ENCODE assay signal across 8 cellular contexts in genomic region chr16:67936876-67937605, GRCh38. TPM values are rescaled to one million over a fixed set of nuclear protein-coding genes. Genes with fewer than 3 reads are reported as not detected.
DNase-seq lines count a peak whose midpoint lies in the region; ATAC-seq and TF ChIP-seq lines count a peak whose summit lies in the region.

No MANE protein-coding gene starts in this region.

- peaks cover 13% of the 10 kb centered on the region for H3K36me3 Mint-ChIP-seq in memory B cell
- H3K36me3 Mint-ChIP-seq in stimulated activated effector memory CD8-positive, alpha-beta T cell treated with anti-CD3 and anti-CD28 coated beads, Interleukin-12 subunit alpha, Interleukin-12 subunit beta, amount 100 ng/mL, for 72 hours: peaks cover 72% of the 10 kb centered on the region

- H3K9me3 ChIP-seq in SJSA1 (replicated peaks): no peaks in the 10 kb centered on the region

- no peak for TF ChIP-seq CTCF in omental fat pad (IDR thresholded peaks at IDR 0.05)

- no peaks in the 10 kb centered on the region for H3K27me3 ChIP-seq in SJSA1 (replicated peaks)

- H3K4me3 Mint-ChIP-seq in memory B cell: peak overlapping the region; percentile 92
- peak overlapping the region; percentile 100 for H3K4me3 Mint-ChIP-seq in stimulated activated effector memory CD8-positive, alpha-beta T cell treated with anti-CD3 and anti-CD28 coated beads, Interleukin-12 subunit alpha, Interleukin-12 subunit beta, amount 100 ng/mL, for 72 hours

- H3K4me3 ChIP-seq in SJSA1: peak overlapping the region; percentile 75

- H3K4me1 ChIP-seq in SJSA1 (replicated peaks): peaks cover 17% of the 10 kb centered on the region

- ATAC-seq in HG02938 (IDR thresholded peaks at IDR 0.05; ENCODE audit: unreplicated experiment) (peak; percentile 50), memory B cell (ENCODE audit: low read depth) (peak; percentile 68), omental fat pad (ENCODE audit: low FRiP score) (no peak)
- peak; percentile 69 for ATAC-seq in stimulated activated effector memory CD8-positive, alpha-beta T cell treated with anti-CD3 and anti-CD28 coated beads, Interleukin-12 subunit alpha, Interleukin-12 subunit beta, amount 100 ng/mL, for 72 hours

- peaks cover 60% of the 10 kb centered on the region for H3K36me3 ChIP-seq in SJSA1

- no peaks in the 10 kb centered on the region for H3K27me3 Mint-ChIP-seq in memory B cell

- H3K27ac Mint-ChIP-seq in memory B cell: peak overlapping the region; percentile 86
- peak overlapping the region; percentile 100 for H3K27ac Mint-ChIP-seq in stimulated activated effector memory CD8-positive, alpha-beta T cell treated with anti-CD3 and anti-CD28 coated beads, Interleukin-12 subunit alpha, Interleukin-12 subunit beta, amount 100 ng/mL, for 72 hours

- in situ Hi-C loops in T47D (cut with HindIII; ENCODE audit: low pct_unique_long_range_greater_than_20kb, low sequenced_read_pairs): no loop called here

- H3K4me1 Mint-ChIP-seq in memory B cell: peaks cover 25% of the 10 kb centered on the region
- H3K4me1 Mint-ChIP-seq in stimulated activated effector memory CD8-positive, alpha-beta T cell treated with anti-CD3 and anti-CD28 coated beads, Interleukin-12 subunit alpha, Interleukin-12 subunit beta, amount 100 ng/mL, for 72 hours: peaks cover 49% of the 10 kb centered on the region

- peak; percentile 55 to 72 for DNase-seq in activated CD8-positive, alpha-beta memory T cell treated with anti-CD3 and anti-CD28 coated beads for 4 hours (ENCODE audit: low read depth in 2 of 2)
- DNase-seq in activated CD8-positive, alpha-beta memory T cell treated with anti-CD3 and anti-CD28 coated beads for 24 hours: no peak
- peak in 1 of 2 experiments; percentile 81 for DNase-seq in SJSA1 (ENCODE audit: low read depth in 1 of 2, low spot score in 2 of 2)
- peak; percentile 53 to 75 for DNase-seq in T47D (ENCODE audit: low read depth in 1 of 2, low spot score in 1 of 2)
- DNase-seq in memory B cell (ENCODE audit: low spot score in 2 of 2): peak in 1 of 2 donors; percentile 78
- no peak for DNase-seq in stimulated activated effector memory CD8-positive, alpha-beta T cell treated with anti-CD3 and anti-CD28 coated beads, Interleukin-12 subunit alpha, Interleukin-12 subunit beta, amount 100 ng/mL, for 72 hours (ENCODE audit: low spot score in 2 of 2)
- DNase-seq in omental fat pad (ENCODE audit: low spot score): no peak

- H3K27ac ChIP-seq in SJSA1: peak overlapping the region; percentile 80

- H3K9me3 Mint-ChIP-seq in memory B cell: no peaks in the 10 kb centered on the region
- no peaks in the 10 kb centered on the region for H3K9me3 Mint-ChIP-seq in stimulated activated effector memory CD8-positive, alpha-beta T cell treated with anti-CD3 and anti-CD28 coated beads, Interleukin-12 subunit alpha, Interleukin-12 subunit beta, amount 100 ng/mL, for 72 hours

RNA-seq across cellular contexts. Expression of gene PSMB10, which starts 0.4 kb away (rescaled TPM):
- total RNA-seq in SJSA1 (2014; rRNA removed; shearing (Covaris generic)): 50.1 and 147 TPM in 2 replicates
- total RNA-seq in omental fat pad: 10 to 100 TPM; 29.9 to 53.0 (median 45.3) TPM

RNA-seq across cellular contexts. Expression of gene CTRL, which starts 5.4 kb away (rescaled TPM):
- total RNA-seq in SJSA1 (2014; rRNA removed; shearing (Covaris generic)): 0.09 and 0.29 TPM in 2 replicates
- total RNA-seq in omental fat pad: 1 to 10 TPM in 3 of 4 donors, under 1 TPM in 1; 0.65 to 5.0 (median 2.3) TPM

RNA-seq across cellular contexts. Expression of gene LCAT, which starts 6.9 kb away (rescaled TPM):
- total RNA-seq in SJSA1 (2014; rRNA removed; shearing (Covaris generic)): 5.5 and 7.2 TPM in 2 replicates
- 10 to 100 TPM in 3 of 4 donors, 1 to 10 TPM in 1; 7.7 to 52.2 (median 13.0) TPM for total RNA-seq in omental fat pad

RNA-seq across cellular contexts. Expression of gene SLC12A4, which starts 31.4 kb away (rescaled TPM):
- 62.9 and 87.8 TPM in 2 replicates for total RNA-seq in SJSA1 (2014; rRNA removed; shearing (Covaris generic))
- 10 to 100 TPM; 39.4 to 92.2 (median 70.8) TPM for total RNA-seq in omental fat pad

RNA-seq across cellular contexts. Expression of gene DPEP3, which starts 43.3 kb away (rescaled TPM):
- total RNA-seq in SJSA1 (2014; rRNA removed; shearing (Covaris generic)): not detected in 2 replicates
- under 1 TPM in 2 of 4 donors, not detected in 2; 0.24 to 0.63 TPM for total RNA-seq in omental fat pad

Comparison
In these comparisons a context has a peak if more than half of its experiments do, and no peak if none do; other contexts are left out.
1. DNase-seq: peak in activated CD8-positive, alpha-beta memory T cell treated with anti-CD3 and anti-CD28 coated beads for 4 hours (2 of 2) and T47D (2 of 2); none in activated CD8-positive, alpha-beta memory T cell treated with anti-CD3 and anti-CD28 coated beads for 24 hours (single experiment), stimulated activated effector memory CD8-positive, alpha-beta T cell treated with anti-CD3 and anti-CD28 coated beads, Interleukin-12 subunit alpha, Interleukin-12 subunit beta, amount 100 ng/mL, for 72 hours (0 of 2) and omental fat pad (single experiment).